ENCODE assay signal across 1 cellular context in the genomic region with DNA sequence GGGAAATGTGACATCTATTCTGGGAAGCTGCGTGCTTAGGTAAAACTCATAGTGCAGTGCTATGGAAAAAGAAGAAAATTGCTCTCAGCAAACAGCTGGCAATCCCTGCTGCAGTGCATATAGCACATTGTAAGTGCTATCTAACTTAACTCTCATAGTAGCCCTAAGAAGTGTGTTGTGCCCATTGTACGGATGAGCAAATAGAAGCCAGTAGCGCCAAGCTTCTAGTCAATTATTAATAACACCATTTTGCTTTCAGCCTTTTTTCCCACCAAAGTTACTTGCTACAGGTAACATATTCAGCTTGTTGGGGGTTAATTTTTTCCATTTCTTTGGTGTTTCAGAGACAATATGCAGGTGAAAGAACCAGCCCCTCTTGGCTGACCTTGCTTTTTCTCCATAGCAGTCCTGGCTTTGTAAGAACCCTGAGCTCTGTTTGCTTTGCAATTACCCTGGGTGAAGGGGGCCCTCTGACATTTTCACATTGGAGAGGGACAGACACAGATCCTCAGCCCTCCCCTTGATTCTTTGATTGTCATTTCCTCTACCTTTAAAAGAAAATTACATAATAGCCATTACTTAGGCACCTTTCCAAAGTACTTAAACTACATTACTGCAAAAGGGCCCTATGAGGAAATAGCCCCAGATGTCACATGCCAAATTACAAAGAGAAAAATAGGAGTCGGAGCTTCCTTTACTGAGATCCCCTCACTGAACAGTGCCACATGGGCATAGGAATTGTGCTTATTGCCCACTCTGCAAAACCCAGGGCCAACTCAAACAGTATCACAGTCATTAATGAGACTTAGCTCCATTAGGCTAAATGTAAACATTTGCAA.
TF ChIP-seq lines count a peak whose summit lies in the region.

No MANE protein-coding gene starts in this region.

TF ChIP-seq in HepG2, 621 proteins besides CTCF, POLR2A, EP300 and RAD21 (continued from another document):
- TF ChIP-seq, protein P1, sequence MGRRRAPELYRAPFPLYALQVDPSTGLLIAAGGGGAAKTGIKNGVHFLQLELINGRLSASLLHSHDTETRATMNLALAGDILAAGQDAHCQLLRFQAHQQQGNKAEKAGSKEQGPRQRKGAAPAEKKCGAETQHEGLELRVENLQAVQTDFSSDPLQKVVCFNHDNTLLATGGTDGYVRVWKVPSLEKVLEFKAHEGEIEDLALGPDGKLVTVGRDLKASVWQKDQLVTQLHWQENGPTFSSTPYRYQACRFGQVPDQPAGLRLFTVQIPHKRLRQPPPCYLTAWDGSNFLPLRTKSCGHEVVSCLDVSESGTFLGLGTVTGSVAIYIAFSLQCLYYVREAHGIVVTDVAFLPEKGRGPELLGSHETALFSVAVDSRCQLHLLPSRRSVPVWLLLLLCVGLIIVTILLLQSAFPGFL (CRISPR knock-in tag; IDR thresholded peaks at IDR 0.05): no peak
- TF ChIP-seq, protein P2, sequence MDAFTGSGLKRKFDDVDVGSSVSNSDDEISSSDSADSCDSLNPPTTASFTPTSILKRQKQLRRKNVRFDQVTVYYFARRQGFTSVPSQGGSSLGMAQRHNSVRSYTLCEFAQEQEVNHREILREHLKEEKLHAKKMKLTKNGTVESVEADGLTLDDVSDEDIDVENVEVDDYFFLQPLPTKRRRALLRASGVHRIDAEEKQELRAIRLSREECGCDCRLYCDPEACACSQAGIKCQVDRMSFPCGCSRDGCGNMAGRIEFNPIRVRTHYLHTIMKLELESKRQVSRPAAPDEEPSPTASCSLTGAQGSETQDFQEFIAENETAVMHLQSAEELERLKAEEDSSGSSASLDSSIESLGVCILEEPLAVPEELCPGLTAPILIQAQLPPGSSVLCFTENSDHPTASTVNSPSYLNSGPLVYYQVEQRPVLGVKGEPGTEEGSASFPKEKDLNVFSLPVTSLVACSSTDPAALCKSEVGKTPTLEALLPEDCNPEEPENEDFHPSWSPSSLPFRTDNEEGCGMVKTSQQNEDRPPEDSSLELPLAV (CRISPR knock-in tag; conservative IDR thresholded peaks at IDR 0.05; ENCODE audit: low read depth): no peak
- TF ChIP-seq SUZ12 (IDR thresholded peaks at IDR 0.05; ENCODE audit: low read depth, low read length) (no peak), KLF11 (CRISPR knock-in tag; IDR thresholded peaks at IDR 0.05) (no peak), ZNF652 (CRISPR knock-in tag; IDR thresholded peaks at IDR 0.05; ENCODE audit: borderline replicate concordance, low read depth) (peak; percentile 11; the same call in 1 of the 2 replicates), ZNF335 (CRISPR knock-in tag; IDR thresholded peaks at IDR 0.05) (no peak), CCDC6 (CRISPR knock-in tag; IDR thresholded peaks at IDR 0.05) (no peak), MED13 (CRISPR knock-in tag; IDR thresholded peaks at IDR 0.05) (no peak), GABPB1 (CRISPR knock-in tag; IDR thresholded peaks at IDR 0.05) (no peak), KDM5A (IDR thresholded peaks at IDR 0.05; ENCODE audit: borderline replicate concordance, low read length) (no peak), ZNF136 (CRISPR knock-in tag; IDR thresholded peaks at IDR 0.05; ENCODE audit: low read depth) (no peak), KDM1A (CRISPR knock-in tag; IDR thresholded peaks at IDR 0.05) (0 out of 2 replicates have a peak, but pooled peaks have one; percentile 25), NAIF1 (CRISPR knock-in tag; IDR thresholded peaks at IDR 0.05; ENCODE audit: borderline replicate concordance) (no peak), CREM (IDR thresholded peaks at IDR 0.05) (no peak), CREM (CRISPR knock-in tag; IDR thresholded peaks at IDR 0.05) (no peak), MXD4 (CRISPR knock-in tag; IDR thresholded peaks at IDR 0.05) (no peak), SETDB1 (CRISPR knock-in tag; IDR thresholded peaks at IDR 0.05; ENCODE audit: borderline replicate concordance) (no peak), NCOR1 (IDR thresholded peaks at IDR 0.05; ENCODE audit: borderline replicate concordance, low read length) (no peak), ZNF891 (CRISPR knock-in tag; IDR thresholded peaks at IDR 0.05) (no peak), ZNF629 (CRISPR knock-in tag; conservative IDR thresholded peaks at IDR 0.05) (peak; percentile 93), ZNF605 (CRISPR knock-in tag; IDR thresholded peaks at IDR 0.05) (no peak), SPEN (CRISPR knock-in tag; IDR thresholded peaks at IDR 0.05; ENCODE audit: low read depth) (no peak), HIVEP1 (CRISPR knock-in tag; IDR thresholded peaks at IDR 0.05) (no peak), SOX13 (IDR thresholded peaks at IDR 0.05) (no peak), SOX13 (CRISPR knock-in tag; conservative IDR thresholded peaks at IDR 0.05 in 1 of 2, IDR thresholded peaks at IDR 0.05 in 1 of 2) (0 out of 4 replicates have a peak, but pooled peaks of 1 of the 2 experiments have one; percentile 17), ATF1 (CRISPR knock-in tag; IDR thresholded peaks at IDR 0.05) (no peak), TCF7 (IDR thresholded peaks at IDR 0.05; ENCODE audit: low read depth) (no peak)
- TF ChIP-seq, protein P3, sequence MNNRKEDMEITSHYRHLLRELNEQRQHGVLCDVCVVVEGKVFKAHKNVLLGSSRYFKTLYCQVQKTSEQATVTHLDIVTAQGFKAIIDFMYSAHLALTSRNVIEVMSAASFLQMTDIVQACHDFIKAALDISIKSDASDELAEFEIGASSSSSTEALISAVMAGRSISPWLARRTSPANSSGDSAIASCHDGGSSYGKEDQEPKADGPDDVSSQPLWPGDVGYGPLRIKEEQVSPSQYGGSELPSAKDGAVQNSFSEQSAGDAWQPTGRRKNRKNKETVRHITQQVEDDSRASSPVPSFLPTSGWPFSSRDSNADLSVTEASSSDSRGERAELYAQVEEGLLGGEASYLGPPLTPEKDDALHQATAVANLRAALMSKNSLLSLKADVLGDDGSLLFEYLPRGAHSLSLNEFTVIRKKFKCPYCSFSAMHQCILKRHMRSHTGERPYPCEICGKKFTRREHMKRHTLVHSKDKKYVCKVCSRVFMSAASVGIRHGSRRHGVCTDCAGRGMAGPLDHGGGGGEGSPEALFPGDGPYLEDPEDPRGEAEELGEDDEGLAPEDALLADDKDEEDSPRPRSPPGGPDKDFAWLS (CRISPR knock-in tag; IDR thresholded peaks at IDR 0.05; ENCODE audit: borderline replicate concordance): no peak
- TF ChIP-seq, protein P4, sequence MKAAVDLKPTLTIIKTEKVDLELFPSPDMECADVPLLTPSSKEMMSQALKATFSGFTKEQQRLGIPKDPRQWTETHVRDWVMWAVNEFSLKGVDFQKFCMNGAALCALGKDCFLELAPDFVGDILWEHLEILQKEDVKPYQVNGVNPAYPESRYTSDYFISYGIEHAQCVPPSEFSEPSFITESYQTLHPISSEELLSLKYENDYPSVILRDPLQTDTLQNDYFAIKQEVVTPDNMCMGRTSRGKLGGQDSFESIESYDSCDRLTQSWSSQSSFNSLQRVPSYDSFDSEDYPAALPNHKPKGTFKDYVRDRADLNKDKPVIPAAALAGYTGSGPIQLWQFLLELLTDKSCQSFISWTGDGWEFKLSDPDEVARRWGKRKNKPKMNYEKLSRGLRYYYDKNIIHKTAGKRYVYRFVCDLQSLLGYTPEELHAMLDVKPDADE (CRISPR knock-in tag; IDR thresholded peaks at IDR 0.05): no peak
